Comparison of ENCODE assay signal across 8 cellular contexts in the genomic region with DNA sequence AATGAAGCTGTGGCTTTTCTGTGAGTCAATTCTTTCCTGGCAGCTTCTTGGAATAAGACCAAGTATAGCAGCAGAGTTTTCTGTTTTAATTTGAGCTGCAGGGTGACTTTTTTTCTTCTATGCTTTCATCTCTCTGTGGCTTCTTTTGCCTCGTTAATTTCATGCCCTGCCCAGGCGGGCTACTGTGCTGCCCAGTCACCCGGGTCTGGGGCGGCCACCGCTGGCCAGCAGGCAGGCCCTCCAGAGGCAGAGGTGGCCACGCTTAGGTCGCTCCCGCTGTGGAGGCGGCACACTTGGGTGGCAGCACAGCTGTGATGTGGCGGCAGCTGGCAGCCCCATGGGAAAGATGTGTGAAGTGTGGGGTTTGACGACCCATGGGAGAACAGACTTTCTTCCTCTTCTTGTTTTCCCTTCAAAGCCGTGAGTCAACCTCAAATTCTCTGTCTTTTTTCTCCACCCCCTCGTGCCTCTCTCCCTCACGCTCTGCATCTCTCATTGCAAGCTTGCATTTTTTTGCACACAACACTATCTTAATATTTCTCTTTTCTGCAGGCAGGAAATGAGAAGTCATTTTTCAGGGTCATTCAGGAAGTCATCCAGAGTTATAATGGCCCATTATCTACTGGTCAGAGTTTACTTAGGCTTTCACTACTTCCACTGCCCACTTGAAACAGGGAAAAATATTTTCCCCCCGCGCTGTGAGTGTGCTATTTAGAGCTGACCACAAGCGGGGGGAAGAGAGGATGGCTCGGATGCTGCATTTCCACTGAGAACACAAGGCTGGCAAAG.
A peak's percentile ranks its signal among the peaks of the same experiment; 100 is the strongest.
DNase-seq lines count a peak whose midpoint lies in the region; ATAC-seq lines count a peak whose summit lies in the region.

No MANE protein-coding gene starts in this region.

- H3K36me3 Mint-ChIP-seq in activated naive CD8-positive, alpha-beta T cell treated with anti-CD3 and anti-CD28 coated beads, Interleukin-2, amount 50 U/mL, for 24 hours (ENCODE audit: low read depth) = no peaks in the 10 kb centered on the region

- peaks cover 12% of the 10 kb centered on the region for H3K4me1 ChIP-seq in thymus (ENCODE audit: control insufficient read depth, insufficient read depth, low read length)

- ATAC-seq in GM19463 (IDR thresholded peaks at IDR 0.05; ENCODE audit: unreplicated experiment) = peak; percentile 89
- ATAC-seq in HG03558 (IDR thresholded peaks at IDR 0.05; ENCODE audit: extremely low read depth, unreplicated experiment) = peak; percentile 80
- peak; percentile 53 for ATAC-seq in activated naive CD8-positive, alpha-beta T cell treated with anti-CD3 and anti-CD28 coated beads, Interleukin-2, amount 50 U/mL, for 24 hours

- no peaks in the 10 kb centered on the region for H3K9me3 Mint-ChIP-seq in activated naive CD8-positive, alpha-beta T cell treated with anti-CD3 and anti-CD28 coated beads, Interleukin-2, amount 50 U/mL, for 24 hours

- H3K4me3 ChIP-seq in thymus (ENCODE audit: low read length) = no peak overlapping the region

- H3K4me3 Mint-ChIP-seq in activated naive CD8-positive, alpha-beta T cell treated with anti-CD3 and anti-CD28 coated beads, Interleukin-2, amount 50 U/mL, for 24 hours = no peak overlapping the region

- peak overlapping the region; percentile 66 for H3K27ac ChIP-seq in thymus (ENCODE audit: low read depth)

- H3K4me1 Mint-ChIP-seq in activated naive CD8-positive, alpha-beta T cell treated with anti-CD3 and anti-CD28 coated beads, Interleukin-2, amount 50 U/mL, for 24 hours = peaks cover 17% of the 10 kb centered on the region

- no peaks in the 10 kb centered on the region for H3K9me3 ChIP-seq in thymus (ENCODE audit: control insufficient read depth)

- DNase-seq in GM03348 (ENCODE audit: low spot score) = peak; percentile 75
- peak; percentile 12 for DNase-seq in activated naive CD8-positive, alpha-beta T cell treated with anti-CD3 and anti-CD28 coated beads, Interleukin-2, amount 50 U/mL, for 24 hours
- peak; percentile 39 for DNase-seq in iPS-NIHi11 (ENCODE audit: low spot score)
- no peak for DNase-seq in mesenteric fat pad (ENCODE audit: low spot score)
- no peak for DNase-seq in CD1c-positive myeloid dendritic cell (ENCODE audit: extremely low spot score)

- no peaks in the 10 kb centered on the region for H3K27me3 ChIP-seq in thymus (ENCODE audit: control insufficient read depth, insufficient read depth)

- no peaks in the 10 kb centered on the region for H3K36me3 ChIP-seq in thymus (ENCODE audit: control insufficient read depth, insufficient read depth)

- 15% methylated on average over 18 of the region's 18 CpGs for WGBS in thymus

- H3K27me3 Mint-ChIP-seq in activated naive CD8-positive, alpha-beta T cell treated with anti-CD3 and anti-CD28 coated beads, Interleukin-2, amount 50 U/mL, for 24 hours = peaks cover 22% of the 10 kb centered on the region

- H3K27ac Mint-ChIP-seq in activated naive CD8-positive, alpha-beta T cell treated with anti-CD3 and anti-CD28 coated beads, Interleukin-2, amount 50 U/mL, for 24 hours = peak overlapping the region; percentile 27

Comparison
In these comparisons a context has a peak if more than half of its experiments do, and no peak if none do; other contexts are left out.
1. DNase-seq: peak in GM03348 (single experiment), activated naive CD8-positive, alpha-beta T cell treated with anti-CD3 and anti-CD28 coated beads, Interleukin-2, amount 50 U/mL, for 24 hours (single experiment) and iPS-NIHi11 (single experiment); none in mesenteric fat pad (single experiment) and CD1c-positive myeloid dendritic cell (single experiment).
2. Peak in every context shown above with its lines, with median percentiles within 50 percentile points of each other: ATAC-seq.